Comparison of ENCODE assay signal across 30 cellular contexts in the genomic region with DNA sequence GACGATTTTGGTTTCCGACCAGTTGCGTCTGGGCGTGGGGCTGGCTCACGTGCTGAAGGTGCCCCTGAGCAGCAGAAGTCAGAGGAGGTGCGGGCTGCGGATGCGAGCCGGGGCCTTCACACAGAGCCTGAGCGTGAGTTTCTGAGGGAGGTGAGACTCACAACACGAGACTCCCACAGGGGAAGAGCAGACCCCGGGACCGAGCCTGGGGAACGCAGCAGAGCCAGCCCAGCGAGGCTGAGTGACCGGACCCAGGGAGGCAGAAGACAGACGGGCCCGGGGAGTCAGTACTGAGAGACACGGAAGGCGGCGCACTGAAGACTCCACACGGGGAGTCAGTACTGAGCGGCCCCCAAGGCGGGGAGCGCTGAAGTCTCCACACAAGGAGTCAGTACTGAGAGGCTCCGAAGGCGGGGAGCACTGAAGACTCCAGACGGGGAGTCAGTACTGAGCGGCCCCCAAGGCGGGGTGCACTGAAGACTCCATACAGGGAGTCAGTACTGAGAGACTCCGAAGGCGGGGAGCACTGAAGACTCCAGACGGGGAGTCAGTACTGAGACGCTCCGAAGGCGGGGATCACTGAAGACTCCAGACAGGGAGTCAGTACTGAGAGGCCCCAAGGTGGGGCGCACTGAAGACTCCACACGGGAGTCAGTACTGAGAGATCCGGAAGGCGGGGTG.
DNase-seq lines count a peak whose midpoint lies in the region; ATAC-seq and TF ChIP-seq lines count a peak whose summit lies in the region.
"Had no signal": no experiment of that assay in that cellular context is flagged by ENCODE, and none has a peak within 500 bp of the region (broad histone marks: within the 10 kb centered on the region; RNA-seq: fewer than 3 reads in every experiment).

No MANE protein-coding gene starts in this region.

- no peaks in the 10 kb centered on the region for H3K9me3 Mint-ChIP-seq in activated naive CD4-positive, alpha-beta T cell treated with anti-CD3 and anti-CD28 coated beads, Interleukin-2, amount 50 U/mL, for 24 hours
- H3K9me3 Mint-ChIP-seq: immature natural killer cell had no signal

- H3K4me1 ChIP-seq in lung (ENCODE audit: control insufficient read depth in 2 of 2, insufficient read depth in 2 of 2, low read length in 2 of 2) = no peaks in the 10 kb centered on the region
- H3K4me1 ChIP-seq in tibial artery = no peaks in the 10 kb centered on the region
- H3K4me1 ChIP-seq: Caco-2, left ventricle myocardium inferior, prostate gland had no signal

- intact Hi-C loops in tibial artery (cut with DNase I; ENCODE audit: low total_unique reads) = no loop called here

- no peaks in the 10 kb centered on the region for H3K27me3 Mint-ChIP-seq in activated naive CD4-positive, alpha-beta T cell treated with anti-CD3 and anti-CD28 coated beads, Interleukin-2, amount 50 U/mL, for 24 hours

- H3K9me3 ChIP-seq in lung (ENCODE audit: control insufficient read depth in 2 of 2, insufficient read depth in 1 of 2, low read length in 1 of 2) (no peaks in the 10 kb centered on the region), tibial artery (no peaks in the 10 kb centered on the region)
- H3K9me3 ChIP-seq: Caco-2, left ventricle myocardium inferior, prostate gland had no signal

- H3K4me1 Mint-ChIP-seq in activated naive CD4-positive, alpha-beta T cell treated with anti-CD3 and anti-CD28 coated beads, Interleukin-2, amount 50 U/mL, for 24 hours = no peaks in the 10 kb centered on the region

- no peak overlapping the region for H3K4me3 Mint-ChIP-seq in activated naive CD4-positive, alpha-beta T cell treated with anti-CD3 and anti-CD28 coated beads, Interleukin-2, amount 50 U/mL, for 24 hours
- H3K4me3 Mint-ChIP-seq: activated T-helper 1 cell treated with anti-CD3 and anti-CD28 coated beads, Interleukin-12 subunit alpha, Interleukin-12 subunit beta, Interleukin-2, Interleukin-4 antibody, amounts not matched to agents 30 ng/mL and 10 ng/mL and 1 ng/mL, durations not matched to agents 14 hours and 24 hours and 36 hours; HFFc6; immature natural killer cell had no signal

- no peak for ATAC-seq in lung (ENCODE audit: insufficient read depth, low FRiP score)
- ATAC-seq in HG03025 (IDR thresholded peaks at IDR 0.05; ENCODE audit: low FRiP score, unreplicated experiment) = no peak
- ATAC-seq: esophagus mucosa had no signal

- no peaks in the 10 kb centered on the region for H3K36me3 Mint-ChIP-seq in activated naive CD4-positive, alpha-beta T cell treated with anti-CD3 and anti-CD28 coated beads, Interleukin-2, amount 50 U/mL, for 24 hours
- H3K36me3 Mint-ChIP-seq: immature natural killer cell had no signal

- no peak overlapping the region for H3K27ac ChIP-seq in lung (ENCODE audit: low read depth in 1 of 2, low read length in 1 of 2)
- no peak overlapping the region for H3K27ac ChIP-seq in tibial artery
- H3K27ac ChIP-seq: GM23248, hepatocyte, left ventricle myocardium inferior, prostate gland, skin epidermis, VCaP had no signal

- TF ChIP-seq CTCF in lung (IDR thresholded peaks at IDR 0.05; ENCODE audit: control extremely low read depth, extremely low read depth) (no peak), tibial artery (IDR thresholded peaks at IDR 0.05) (no peak)

- H3K4me3 ChIP-seq in lung (no peak overlapping the region), tibial artery (no peak overlapping the region)
- H3K4me3 ChIP-seq: GM23248, hepatocyte, left ventricle myocardium inferior, prostate gland, skin epidermis had no signal

- 88 to 91% methylated on average over 40 of the region's 40 CpGs for WGBS in lung, 2 donors

- peak overlapping the region; percentile 5 for H3K27ac Mint-ChIP-seq in activated naive CD4-positive, alpha-beta T cell treated with anti-CD3 and anti-CD28 coated beads, Interleukin-2, amount 50 U/mL, for 24 hours
- H3K27ac Mint-ChIP-seq: activated T-helper 1 cell treated with anti-CD3 and anti-CD28 coated beads, Interleukin-12 subunit alpha, Interleukin-12 subunit beta, Interleukin-2, Interleukin-4 antibody, amounts not matched to agents 30 ng/mL and 10 ng/mL and 1 ng/mL, durations not matched to agents 14 hours and 24 hours and 36 hours; HFFc6; immature natural killer cell had no signal

- H3K27me3 ChIP-seq in lung (ENCODE audit: control insufficient read depth, insufficient read depth) (no peaks in the 10 kb centered on the region), tibial artery (peaks cover 0 to 36% of the 10 kb centered on the region in 2 donors)
- H3K27me3 ChIP-seq: hepatocyte had no signal

- H3K36me3 ChIP-seq in lung (ENCODE audit: control insufficient read depth in 2 of 2, insufficient read depth in 2 of 2, low read length in 2 of 2) (no peaks in the 10 kb centered on the region), tibial artery (no peaks in the 10 kb centered on the region)
- H3K36me3 ChIP-seq: left ventricle myocardium inferior, prostate gland had no signal

- DNase-seq in activated naive CD4-positive, alpha-beta T cell treated with anti-CD3 and anti-CD28 coated beads, Interleukin-2, amount 50 U/mL, for 16 hours = no peak
- peak; percentile 44 for DNase-seq in activated CD8-positive, alpha-beta memory T cell treated with anti-CD3 and anti-CD28 coated beads, Interleukin-2, amount 50 U/mL, for 48 hours
- peak; percentile 10 for DNase-seq in lung (ENCODE audit: low spot score)
- peak; percentile 10 to 61 for DNase-seq in tibial artery
- no peak for DNase-seq in occipital lobe (lab: John Stamatoyannopoulos, UW)
- no peak for DNase-seq in stimulated activated CD4-positive, alpha-beta T cell treated with anti-CD3 and anti-CD28 coated beads, Interleukin-4, amount 100 ng/mL, for 4 hours
- DNase-seq: activated CD4-positive, alpha-beta T cell treated with anti-CD3 and anti-CD28 coated beads, Interleukin-2, amount 50 U/mL, for 48 hours; C1 segment of cervical spinal cord; cerebellar nuclear complex; DND-41; effector CD8-positive, alpha-beta T cell; foreskin melanocyte; GM23248; HFFc6; immature natural killer cell; left ventricle myocardium inferior; NCI-H1105; NCI-H2029; NCI-H774; stimulated activated CD4-positive, alpha-beta T cell treated with anti-CD3 and anti-CD28 coated beads, Interleukin-1b, Interleukin-23, amount 100 ng/mL, for 48 hours; substantia nigra had no signal

Comparison
In these comparisons a context has a peak if more than half of its experiments do, and no peak if none do; other contexts are left out.
1. DNase-seq: peak in activated CD8-positive, alpha-beta memory T cell treated with anti-CD3 and anti-CD28 coated beads, Interleukin-2, amount 50 U/mL, for 48 hours (single experiment), lung (single experiment) and tibial artery (2 of 2); none in activated naive CD4-positive, alpha-beta T cell treated with anti-CD3 and anti-CD28 coated beads, Interleukin-2, amount 50 U/mL, for 16 hours (single experiment), occipital lobe (single experiment) and stimulated activated CD4-positive, alpha-beta T cell treated with anti-CD3 and anti-CD28 coated beads, Interleukin-4, amount 100 ng/mL, for 4 hours (0 of 2).